Comparison of ENCODE assay signal across 2 cellular contexts in genomic region chr1:28306550-28306949, GRCh38.
TF ChIP-seq lines count a peak whose summit lies in the region.

No MANE protein-coding gene starts in this region.

TF ChIP-seq in GM23338, 12 proteins besides CTCF, POLR2A, EP300 and RAD21:
- TF ChIP-seq EZH2phosphoT487 (IDR thresholded peaks at IDR 0.05; ENCODE audit: unreplicated experiment): no peak
- no peak for TF ChIP-seq NANOG (IDR thresholded peaks at IDR 0.05; ENCODE audit: borderline replicate concordance)
- TF ChIP-seq ZNF114 (CRISPR knock-in tag; IDR thresholded peaks at IDR 0.05): no peak
- TF ChIP-seq POLR2AphosphoS5 (IDR thresholded peaks at IDR 0.05; ENCODE audit: low read depth): no peak
- TF ChIP-seq, protein P1, sequence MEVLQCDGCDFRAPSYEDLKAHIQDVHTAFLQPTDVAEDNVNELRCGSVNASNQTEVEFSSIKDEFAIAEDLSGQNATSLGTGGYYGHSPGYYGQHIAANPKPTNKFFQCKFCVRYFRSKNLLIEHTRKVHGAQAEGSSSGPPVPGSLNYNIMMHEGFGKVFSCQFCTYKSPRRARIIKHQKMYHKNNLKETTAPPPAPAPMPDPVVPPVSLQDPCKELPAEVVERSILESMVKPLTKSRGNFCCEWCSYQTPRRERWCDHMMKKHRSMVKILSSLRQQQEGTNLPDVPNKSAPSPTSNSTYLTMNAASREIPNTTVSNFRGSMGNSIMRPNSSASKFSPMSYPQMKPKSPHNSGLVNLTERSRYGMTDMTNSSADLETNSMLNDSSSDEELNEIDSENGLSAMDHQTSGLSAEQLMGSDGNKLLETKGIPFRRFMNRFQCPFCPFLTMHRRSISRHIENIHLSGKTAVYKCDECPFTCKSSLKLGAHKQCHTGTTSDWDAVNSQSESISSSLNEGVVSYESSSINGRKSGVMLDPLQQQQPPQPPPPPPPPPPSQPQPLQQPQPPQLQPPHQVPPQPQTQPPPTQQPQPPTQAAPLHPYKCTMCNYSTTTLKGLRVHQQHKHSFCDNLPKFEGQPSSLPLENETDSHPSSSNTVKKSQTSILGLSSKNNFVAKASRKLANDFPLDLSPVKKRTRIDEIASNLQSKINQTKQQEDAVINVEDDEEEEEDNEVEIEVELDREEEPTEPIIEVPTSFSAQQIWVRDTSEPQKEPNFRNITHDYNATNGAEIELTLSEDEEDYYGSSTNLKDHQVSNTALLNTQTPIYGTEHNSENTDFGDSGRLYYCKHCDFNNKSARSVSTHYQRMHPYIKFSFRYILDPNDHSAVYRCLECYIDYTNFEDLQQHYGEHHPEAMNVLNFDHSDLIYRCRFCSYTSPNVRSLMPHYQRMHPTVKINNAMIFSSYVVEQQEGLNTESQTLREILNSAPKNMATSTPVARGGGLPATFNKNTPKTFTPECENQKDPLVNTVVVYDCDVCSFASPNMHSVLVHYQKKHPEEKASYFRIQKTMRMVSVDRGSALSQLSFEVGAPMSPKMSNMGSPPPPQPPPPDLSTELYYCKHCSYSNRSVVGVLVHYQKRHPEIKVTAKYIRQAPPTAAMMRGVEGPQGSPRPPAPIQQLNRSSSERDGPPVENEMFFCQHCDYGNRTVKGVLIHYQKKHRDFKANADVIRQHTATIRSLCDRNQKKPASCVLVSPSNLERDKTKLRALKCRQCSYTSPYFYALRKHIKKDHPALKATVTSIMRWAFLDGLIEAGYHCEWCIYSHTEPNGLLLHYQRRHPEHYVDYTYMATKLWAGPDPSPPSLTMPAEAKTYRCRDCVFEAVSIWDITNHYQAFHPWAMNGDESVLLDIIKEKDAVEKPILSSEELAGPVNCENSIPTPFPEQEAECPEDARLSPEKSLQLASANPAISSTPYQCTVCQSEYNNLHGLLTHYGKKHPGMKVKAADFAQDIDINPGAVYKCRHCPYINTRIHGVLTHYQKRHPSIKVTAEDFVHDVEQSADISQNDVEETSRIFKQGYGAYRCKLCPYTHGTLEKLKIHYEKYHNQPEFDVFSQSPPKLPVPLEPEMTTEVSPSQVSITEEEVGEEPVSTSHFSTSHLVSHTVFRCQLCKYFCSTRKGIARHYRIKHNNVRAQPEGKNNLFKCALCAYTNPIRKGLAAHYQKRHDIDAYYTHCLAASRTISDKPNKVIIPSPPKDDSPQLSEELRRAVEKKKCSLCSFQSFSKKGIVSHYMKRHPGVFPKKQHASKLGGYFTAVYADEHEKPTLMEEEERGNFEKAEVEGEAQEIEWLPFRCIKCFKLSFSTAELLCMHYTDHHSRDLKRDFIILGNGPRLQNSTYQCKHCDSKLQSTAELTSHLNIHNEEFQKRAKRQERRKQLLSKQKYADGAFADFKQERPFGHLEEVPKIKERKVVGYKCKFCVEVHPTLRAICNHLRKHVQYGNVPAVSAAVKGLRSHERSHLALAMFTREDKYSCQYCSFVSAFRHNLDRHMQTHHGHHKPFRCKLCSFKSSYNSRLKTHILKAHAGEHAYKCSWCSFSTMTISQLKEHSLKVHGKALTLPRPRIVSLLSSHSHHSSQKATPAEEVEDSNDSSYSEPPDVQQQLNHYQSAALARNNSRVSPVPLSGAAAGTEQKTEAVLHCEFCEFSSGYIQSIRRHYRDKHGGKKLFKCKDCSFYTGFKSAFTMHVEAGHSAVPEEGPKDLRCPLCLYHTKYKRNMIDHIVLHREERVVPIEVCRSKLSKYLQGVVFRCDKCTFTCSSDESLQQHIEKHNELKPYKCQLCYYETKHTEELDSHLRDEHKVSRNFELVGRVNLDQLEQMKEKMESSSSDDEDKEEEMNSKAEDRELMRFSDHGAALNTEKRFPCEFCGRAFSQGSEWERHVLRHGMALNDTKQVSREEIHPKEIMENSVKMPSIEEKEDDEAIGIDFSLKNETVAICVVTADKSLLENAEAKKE (CRISPR knock-in tag; IDR thresholded peaks at IDR 0.05): no peak
- TF ChIP-seq STAT1 (IDR thresholded peaks at IDR 0.05; ENCODE audit: unreplicated experiment): no peak

TF ChIP-seq in endothelial cell of umbilical vein, 7 proteins besides CTCF, POLR2A, EP300 and RAD21:
- TF ChIP-seq JUN (IDR thresholded peaks at IDR 0.05; ENCODE audit: borderline replicate concordance, insufficient read depth, insufficient read length, low read depth): no peak
- no peak for TF ChIP-seq EZH2 (IDR thresholded peaks at IDR 0.05; ENCODE audit: borderline replicate concordance, low read depth, low read length, severe bottlenecking)
- TF ChIP-seq POLR2AphosphoS5 (IDR thresholded peaks at IDR 0.05; ENCODE audit: insufficient read depth, low read depth, low read length): no peak
- no peak for TF ChIP-seq GATA2 (IDR thresholded peaks at IDR 0.05; ENCODE audit: insufficient read depth, insufficient read length, low read depth, low read length)
- no peak for TF ChIP-seq MYC (IDR thresholded peaks at IDR 0.05; ENCODE audit: low read depth, low read length)
- no peak for TF ChIP-seq FOS (IDR thresholded peaks at IDR 0.05; ENCODE audit: borderline replicate concordance, insufficient read depth, low read length)
- TF ChIP-seq MAX (IDR thresholded peaks at IDR 0.05; ENCODE audit: insufficient read depth, insufficient read length): no peak
